In the genomic region with DNA sequence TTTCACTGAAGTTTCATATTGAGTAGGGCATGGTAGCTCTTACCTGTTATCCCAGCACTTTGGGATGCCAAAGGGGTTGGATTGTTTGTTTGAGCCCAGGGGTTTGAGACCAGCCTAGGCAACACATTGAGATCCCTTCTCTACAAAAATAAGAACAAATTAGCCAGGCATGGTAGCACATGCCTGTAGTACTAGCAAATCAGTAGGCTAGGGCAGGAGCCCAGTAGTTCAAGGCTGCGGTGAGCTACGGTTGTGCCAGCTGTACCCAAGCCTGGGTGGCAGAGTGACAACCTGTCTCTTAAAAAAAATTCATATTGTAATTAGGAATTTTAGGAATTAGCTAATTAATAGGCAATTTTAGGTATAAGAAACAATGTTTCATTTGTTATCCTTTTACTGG, we compare ENCODE assay signal across 19 cellular contexts. TPM values are rescaled to one million over a fixed set of nuclear protein-coding genes. Genes with fewer than 3 reads are reported as not detected.
DNase-seq lines count a peak whose midpoint lies in the region; ATAC-seq and TF ChIP-seq lines count a peak whose summit lies in the region.
"Had no signal": no experiment of that assay in that cellular context is flagged by ENCODE, and none has a peak within 500 bp of the region (broad histone marks: within the 10 kb centered on the region; RNA-seq: fewer than 3 reads in every experiment).

No MANE protein-coding gene starts in this region.

- intact Hi-C loops in CD4-positive, alpha-beta T cell (cut with DNase I, micrococcal nuclease), result no loop called here

- no peak overlapping the region for H3K4me3 Mint-ChIP-seq in activated T-cell treated with anti-CD3 and anti-CD28 coated beads, Interleukin-2, amount 50 U/mL, for 24 hours
- H3K4me3 Mint-ChIP-seq in CD4-positive, alpha-beta T cell, result no peak overlapping the region
- peak overlapping the region; percentile 36 for H3K4me3 Mint-ChIP-seq in T-helper 17 cell
- H3K4me3 Mint-ChIP-seq: B cell, H9 had no signal

- no peaks in the 10 kb centered on the region for H3K27me3 ChIP-seq in CD4-positive, alpha-beta T cell (ENCODE audit: control insufficient read depth, insufficient read depth, low read length)

- peaks cover 72% of the 10 kb centered on the region for H3K36me3 Mint-ChIP-seq in activated T-cell treated with anti-CD3 and anti-CD28 coated beads, Interleukin-2, amount 50 U/mL, for 24 hours (ENCODE audit: low read depth)
- H3K36me3 Mint-ChIP-seq in CD4-positive, alpha-beta T cell (ENCODE audit: low read depth), result peaks cover 92% of the 10 kb centered on the region
- peaks cover 6% of the 10 kb centered on the region for H3K36me3 Mint-ChIP-seq in T-helper 17 cell (ENCODE audit: low read depth)

- H3K4me1 Mint-ChIP-seq in activated T-cell treated with anti-CD3 and anti-CD28 coated beads, Interleukin-2, amount 50 U/mL, for 24 hours (ENCODE audit: low read depth), result peaks cover 63% of the 10 kb centered on the region
- H3K4me1 Mint-ChIP-seq in CD4-positive, alpha-beta T cell (ENCODE audit: low read depth), result peaks cover 34% of the 10 kb centered on the region
- H3K4me1 Mint-ChIP-seq in T-helper 17 cell, result peaks cover 37% of the 10 kb centered on the region

- H3K27ac ChIP-seq in CD4-positive, alpha-beta T cell (ENCODE audit: low read depth, low read length), result no peak overlapping the region
- peak overlapping the region; percentile 80 for H3K27ac ChIP-seq in epithelial cell of prostate

- no peaks in the 10 kb centered on the region for H3K9me3 ChIP-seq in CD4-positive, alpha-beta T cell (ENCODE audit: control insufficient read depth, low read length)
- no peaks in the 10 kb centered on the region for H3K9me3 ChIP-seq in T-helper 17 cell (ENCODE audit: control insufficient read depth, low read length, poor library complexity, severe bottlenecking)
- H3K9me3 ChIP-seq: SK-N-SH had no signal

- no peak for DNase-seq in activated T-cell treated with anti-CD3 and anti-CD28 coated beads, Interleukin-2, amount 50 U/mL, for 24 hours
- DNase-seq in activated T-cell treated with anti-CD3 and anti-CD28 coated beads, Interleukin-2, amount 50 U/mL, for 48 hours, result no peak
- DNase-seq in CD4-positive, alpha-beta T cell, result no peak
- DNase-seq in T-helper 17 cell (no peak), epithelial cell of prostate (ENCODE audit: low read depth, low spot score) (no peak), T-helper 9 cell (no peak), amniotic stem cell (lab: John Stamatoyannopoulos, UW) (no peak)
- DNase-seq: Calu3; CD4-positive, alpha-beta memory T cell; H9; NCI-H1105; NCI-H2107; NCI-H510A; NCI-H82; OCI-M1; SHP77 treated with DMSO at 0.1 percent for 48 hours; SK-N-SH had no signal

- POLR2A ChIA-PET in CD4-positive, alpha-beta T cell (lab: Charles Lee), result interaction anchor here (0.6 to 2.0 kb wide), 8 partner anchors 10 to 842 kb away, joined by 3 to 8 read pairs (median 4); a partner anchor contains a TSS

- no peak for ATAC-seq in CD4-positive, alpha-beta T cell (ENCODE audit: poor library complexity)
- ATAC-seq in T-helper 17 cell (no peak), HG03442 (IDR thresholded peaks at IDR 0.05; ENCODE audit: unreplicated experiment) (no peak)

- peak overlapping the region; percentile 78 for H3K27ac Mint-ChIP-seq in activated T-cell treated with anti-CD3 and anti-CD28 coated beads, Interleukin-2, amount 50 U/mL, for 24 hours
- peak overlapping the region; percentile 34 for H3K27ac Mint-ChIP-seq in CD4-positive, alpha-beta T cell
- peak overlapping the region; percentile 88 for H3K27ac Mint-ChIP-seq in T-helper 17 cell
- H3K27ac Mint-ChIP-seq: B cell had no signal

- TF ChIP-seq CTCF in CD4-positive, alpha-beta T cell (IDR thresholded peaks at IDR 0.05), result no peak

- no peaks in the 10 kb centered on the region for H3K9me3 Mint-ChIP-seq in activated T-cell treated with anti-CD3 and anti-CD28 coated beads, Interleukin-2, amount 50 U/mL, for 24 hours
- no peaks in the 10 kb centered on the region for H3K9me3 Mint-ChIP-seq in CD4-positive, alpha-beta T cell
- H3K9me3 Mint-ChIP-seq: CD4-positive, alpha-beta memory T cell; H9 had no signal

- CTCF ChIA-PET in CD4-positive, alpha-beta T cell (lab: Charles Lee), result interaction anchor here (0.9 kb wide), 1 partner anchor 12 kb away, joined by 4 read pairs; no protein-coding TSS in a partner anchor

- no peaks in the 10 kb centered on the region for H3K27me3 Mint-ChIP-seq in activated T-cell treated with anti-CD3 and anti-CD28 coated beads, Interleukin-2, amount 50 U/mL, for 24 hours
- H3K27me3 Mint-ChIP-seq in CD4-positive, alpha-beta T cell, result no peaks in the 10 kb centered on the region
- H3K27me3 Mint-ChIP-seq in T-helper 17 cell, result no peaks in the 10 kb centered on the region
- H3K27me3 Mint-ChIP-seq: B cell; CD4-positive, alpha-beta memory T cell had no signal

RNA-seq across cellular contexts. Expression of a gene that starts 18.0 kb away (rescaled TPM):
- total RNA-seq in CD4-positive, alpha-beta T cell, result 10 to 100 TPM; 17.1 to 21.9 TPM
- total RNA-seq in T-helper 17 cell, result 10 to 100 TPM; 30.8 to 36.4 TPM

RNA-seq across cellular contexts. Expression of a gene that starts 18.4 kb away (rescaled TPM):
- 10 to 100 TPM; 65.9 to 66.9 TPM for total RNA-seq in CD4-positive, alpha-beta T cell
- total RNA-seq in T-helper 17 cell, result 10 to 100 TPM; 68.0 to 71.1 TPM

RNA-seq across cellular contexts. Expression of a gene that starts 29.3 kb away (rescaled TPM):
- 100 to 1,000 TPM; 352 to 358 TPM for total RNA-seq in CD4-positive, alpha-beta T cell
- total RNA-seq in T-helper 17 cell, result 100 to 1,000 TPM; 307 TPM

Comparison
In these comparisons a context has a peak if more than half of its experiments do, and no peak if none do; other contexts are left out.
1. H3K27ac Mint-ChIP-seq: peak in every context shown above with its lines; median percentile 88 in T-helper 17 cell; 78 in activated T-cell treated with anti-CD3 and anti-CD28 coated beads, Interleukin-2, amount 50 U/mL, for 24 hours; 34 in CD4-positive, alpha-beta T cell.